Comparison of ENCODE assay signal across 10 cellular contexts in genomic region chr11:10457901-10458300, GRCh38. TPM values are rescaled to one million over a fixed set of nuclear protein-coding genes. Genes with fewer than 3 reads are reported as not detected.
DNase-seq lines count a peak whose midpoint lies in the region; ATAC-seq and TF ChIP-seq lines count a peak whose summit lies in the region.
"Had no signal": no experiment of that assay in that cellular context is flagged by ENCODE, and none has a peak within 500 bp of the region (broad histone marks: within the 10 kb centered on the region; RNA-seq: fewer than 3 reads in every experiment).

No MANE protein-coding gene starts in this region.

- H3K79me2 ChIP-seq in DND-41 (ENCODE audit: insufficient read depth, low read length), result peaks cover 23% of the 10 kb centered on the region

- peak overlapping the region; percentile 97 to 98 (median 98) for H3K27ac Mint-ChIP-seq in IgD-negative memory B cell
- H3K27ac Mint-ChIP-seq in activated T-helper 17 cell treated with anti-CD3 and anti-CD28 coated beads, Interleukin-2, amount 50 U/mL, for 72 hours, result peak overlapping the region; percentile 87
- H3K27ac Mint-ChIP-seq in naive thymus-derived CD8-positive, alpha-beta T cell, result peak overlapping the region; percentile 81 to 99 (median 96)

- POLR2A ChIA-PET in naive thymus-derived CD8-positive, alpha-beta T cell (lab: Charles Lee), result interaction anchor here (0.8 to 5.7 kb wide), 5 partner anchors 8 to 82 kb away, joined by 3 to 41 read pairs (median 6); no protein-coding TSS in a partner anchor

- peak overlapping the region; percentile 61 for H3K9ac ChIP-seq in DND-41 (ENCODE audit: low read depth, low read length)

- TF ChIP-seq CTCF in DND-41 (IDR thresholded peaks at IDR 0.05; ENCODE audit: borderline replicate concordance, extremely low read depth, low read length, poor library complexity, severe bottlenecking), result no peak

- H3K27me3 Mint-ChIP-seq in IgD-negative memory B cell, result no peaks in the 10 kb centered on the region
- H3K27me3 Mint-ChIP-seq in activated T-helper 17 cell treated with anti-CD3 and anti-CD28 coated beads, Interleukin-2, amount 50 U/mL, for 72 hours, result no peaks in the 10 kb centered on the region
- no peaks in the 10 kb centered on the region for H3K27me3 Mint-ChIP-seq in naive thymus-derived CD8-positive, alpha-beta T cell

- peaks cover 51% of the 10 kb centered on the region for H3K4me1 ChIP-seq in DND-41 (ENCODE audit: insufficient read depth, low read length)

- peak overlapping the region in 1 of 2 experiments; percentile 72; a peak in 2 of 4 replicates for H3K4me3 ChIP-seq in DND-41 (ENCODE audit: low read depth in 1 of 2, low read length in 2 of 2)

- H3K36me3 ChIP-seq in DND-41 (ENCODE audit: insufficient read depth, low read length), result peaks cover 17% of the 10 kb centered on the region

- H2AFZ ChIP-seq in DND-41 (ENCODE audit: low read depth, low read length), result no peak overlapping the region

- ATAC-seq in DND-41 (ENCODE audit: insufficient read depth, low read depth) (no peak), HG03378 (IDR thresholded peaks at IDR 0.05; ENCODE audit: unreplicated experiment) (no peak)
- ATAC-seq in activated T-helper 17 cell treated with anti-CD3 and anti-CD28 coated beads, Interleukin-2, amount 50 U/mL, for 72 hours (replicated peaks), result no peak
- no peak for ATAC-seq in naive thymus-derived CD8-positive, alpha-beta T cell
- ATAC-seq: left ventricle myocardium superior had no signal

- peaks cover 43 to 53% (median 47%) of the 10 kb centered on the region in 3 donors for H3K4me1 Mint-ChIP-seq in IgD-negative memory B cell
- H3K4me1 Mint-ChIP-seq in activated T-helper 17 cell treated with anti-CD3 and anti-CD28 coated beads, Interleukin-2, amount 50 U/mL, for 72 hours, result peaks cover 49% of the 10 kb centered on the region
- H3K4me1 Mint-ChIP-seq in naive thymus-derived CD8-positive, alpha-beta T cell, result peaks cover 37 to 85% (median 77%) of the 10 kb centered on the region in 4 donors

- H3K9me3 Mint-ChIP-seq in IgD-negative memory B cell, result no peaks in the 10 kb centered on the region
- H3K9me3 Mint-ChIP-seq in activated T-helper 17 cell treated with anti-CD3 and anti-CD28 coated beads, Interleukin-2, amount 50 U/mL, for 72 hours, result no peaks in the 10 kb centered on the region
- no peaks in the 10 kb centered on the region for H3K9me3 Mint-ChIP-seq in naive thymus-derived CD8-positive, alpha-beta T cell
- H3K9me3 Mint-ChIP-seq: neural crest cell had no signal

- DNase-seq in DND-41 (no peak), posterior cingulate gyrus (no peak), KBM-7 (no peak)
- DNase-seq in naive thymus-derived CD8-positive, alpha-beta T cell, result no peak
- DNase-seq: Caco-2, left ventricle myocardium superior had no signal

- H3K27me3 ChIP-seq in DND-41 (ENCODE audit: insufficient read depth, low read length, poor library complexity), result no peaks in the 10 kb centered on the region

- H4K20me1 ChIP-seq in DND-41 (ENCODE audit: insufficient read depth, low read length), result no peaks in the 10 kb centered on the region

- in situ Hi-C loops in KBM-7 (cut with MboI; ENCODE audit: low pct_unique_long_range_greater_than_20kb, low sequenced_read_pairs), result no loop called here

- H3K27ac ChIP-seq in DND-41 (ENCODE audit: low read length), result peak overlapping the region; percentile 90

- H3K4me2 ChIP-seq in DND-41 (ENCODE audit: insufficient read depth, low read length), result peak overlapping the region; percentile 96

- peak overlapping the region; percentile 91 to 98 (median 96) for H3K4me3 Mint-ChIP-seq in IgD-negative memory B cell
- H3K4me3 Mint-ChIP-seq in activated T-helper 17 cell treated with anti-CD3 and anti-CD28 coated beads, Interleukin-2, amount 50 U/mL, for 72 hours, result peak overlapping the region; percentile 86
- H3K4me3 Mint-ChIP-seq in naive thymus-derived CD8-positive, alpha-beta T cell, result peak overlapping the region in 9 of 10 donors; percentile 14 to 93 (median 52)
- H3K4me3 Mint-ChIP-seq: neural crest cell had no signal

- peaks cover 2% of the 10 kb centered on the region for H3K36me3 Mint-ChIP-seq in IgD-negative memory B cell
- peaks cover 79% of the 10 kb centered on the region for H3K36me3 Mint-ChIP-seq in activated T-helper 17 cell treated with anti-CD3 and anti-CD28 coated beads, Interleukin-2, amount 50 U/mL, for 72 hours (ENCODE audit: low read depth)
- H3K36me3 Mint-ChIP-seq in naive thymus-derived CD8-positive, alpha-beta T cell, result peaks cover 0 to 15% (median 7%) of the 10 kb centered on the region in 3 donors

- no peaks in the 10 kb centered on the region for H3K9me3 ChIP-seq in DND-41 (ENCODE audit: insufficient read depth, low read length, severe bottlenecking)
- H3K9me3 ChIP-seq: Caco-2 had no signal

- intact Hi-C loops in posterior cingulate gyrus (cut with DNase I), result no loop called here

RNA-seq across cellular contexts. Expression of gene AMPD3, which starts 2.8 kb away (rescaled TPM):
- 30.7 TPM for polyA plus RNA-seq in IgD-negative memory B cell
- total RNA-seq in activated T-helper 17 cell treated with anti-CD3 and anti-CD28 coated beads, Interleukin-2, amount 50 U/mL, for 72 hours, result 100 to 1,000 TPM in 1 of 2 donors, 10 to 100 TPM in 1; 30.6 to 179 TPM
- 10 to 100 TPM; 24.9 to 28.0 TPM for total RNA-seq in naive thymus-derived CD8-positive, alpha-beta T cell
- 10 to 100 TPM in 2 of 3 donors, 1 to 10 TPM in 1; 4.3 to 14.2 (median 10.6) TPM for polyA plus RNA-seq in naive thymus-derived CD8-positive, alpha-beta T cell
